ENCODE assay signal across 38 cellular contexts in genomic region chr2:231030725-231031124, GRCh38. TPM values are rescaled to one million over a fixed set of nuclear protein-coding genes. Genes with fewer than 3 reads are reported as not detected.
"Had no signal": no experiment of that assay in that cellular context is flagged by ENCODE, and none has a peak within 500 bp of the region (broad histone marks: within the 10 kb centered on the region; RNA-seq: fewer than 3 reads in every experiment).

No MANE protein-coding gene starts in this region.

- H3K27me3 ChIP-seq: breast epithelium had no signal

- H3K27ac ChIP-seq: adrenal gland, breast epithelium, cardiac muscle cell, esophagus muscularis mucosa, foreskin keratinocyte, gastrocnemius medialis, heart left ventricle, VCaP had no signal

- DNase-seq: activated CD4-positive, alpha-beta memory T cell treated with anti-CD3 and anti-CD28 coated beads, Interleukin-2, amount 10 ng/mL, durations not matched to agents 7 days and 5 days; activated CD4-positive, alpha-beta T cell treated with anti-CD3 and anti-CD28 coated beads for 1 hour; activated CD4-positive, alpha-beta T cell treated with anti-CD3 and anti-CD28 coated beads for 4 hours; activated CD4-positive, alpha-beta T cell treated with anti-CD3 and anti-CD28 coated beads, Interleukin-2, amount 10 ng/mL, durations not matched to agents 7 days and 5 days; activated CD4-positive, alpha-beta T cell treated with anti-CD3 and anti-CD28 coated beads, Interleukin-2, amount 50 U/mL, for 4 hours; activated CD8-positive, alpha-beta memory T cell treated with anti-CD3 and anti-CD28 coated beads for 24 hours; activated effector memory CD4-positive, alpha-beta T cell treated with anti-CD3 and anti-CD28 coated beads, Interleukin-2, amount 50 U/mL, for 16 hours; activated naive CD4-positive, alpha-beta T cell treated with anti-CD3 and anti-CD28 coated beads for 36 hours; activated naive CD8-positive, alpha-beta T cell treated with anti-CD3 and anti-CD28 coated beads for 36 hours; activated naive CD8-positive, alpha-beta T cell treated with anti-CD3 and anti-CD28 coated beads, Interleukin-2, amount 50 U/mL, for 24 hours; activated T-cell treated with anti-CD3 and anti-CD28 coated beads, Interleukin-2, amount 50 U/mL, for 1 hour; activated T-cell treated with anti-CD3 and anti-CD28 coated beads, Interleukin-2, amount 50 U/mL, for 48 hours; adrenal gland; amygdala; aorta; cortex of kidney; dermis blood vessel endothelial cell; effector CD4-positive, alpha-beta T cell; effector memory CD8-positive, alpha-beta T cell; erythroblast; foreskin keratinocyte; gastrocnemius medialis; glutamatergic neuron; heart left ventricle; T-helper 2 cell had no signal

- FAIRE-seq: colon had no signal

- H3K36me3 ChIP-seq: adrenal gland, breast epithelium, cardiac muscle cell, esophagus muscularis mucosa, gastrocnemius medialis, heart left ventricle had no signal

- H3K4me1 Mint-ChIP-seq: activated CD4-positive, alpha-beta memory T cell treated with anti-CD3 and anti-CD28 coated beads, Interleukin-2, amount 10 ng/mL, durations not matched to agents 7 days and 5 days; activated CD4-positive, alpha-beta T cell treated with anti-CD3 and anti-CD28 coated beads, Interleukin-2, amount 10 ng/mL, durations not matched to agents 7 days and 5 days; activated naive CD4-positive, alpha-beta T cell treated with anti-CD3 and anti-CD28 coated beads, Interleukin-2, amount 50 U/mL, for 24 hours; activated naive CD8-positive, alpha-beta T cell treated with anti-CD3 and anti-CD28 coated beads for 36 hours; activated naive CD8-positive, alpha-beta T cell treated with anti-CD3 and anti-CD28 coated beads, Interleukin-2, amount 50 U/mL, for 24 hours; brain; central memory CD8-positive, alpha-beta T cell; WTC11 had no signal

- H3K4me3 Mint-ChIP-seq: activated CD4-positive, alpha-beta memory T cell treated with anti-CD3 and anti-CD28 coated beads, Interleukin-2, amount 10 ng/mL, durations not matched to agents 7 days and 5 days; activated CD4-positive, alpha-beta T cell treated with anti-CD3 and anti-CD28 coated beads, Interleukin-2, amount 10 ng/mL, durations not matched to agents 7 days and 5 days; activated naive CD4-positive, alpha-beta T cell treated with anti-CD3 and anti-CD28 coated beads for 36 hours; activated naive CD4-positive, alpha-beta T cell treated with anti-CD3 and anti-CD28 coated beads, Interleukin-2, amount 50 U/mL, for 24 hours; activated naive CD8-positive, alpha-beta T cell treated with anti-CD3 and anti-CD28 coated beads for 36 hours; activated naive CD8-positive, alpha-beta T cell treated with anti-CD3 and anti-CD28 coated beads, Interleukin-2, amount 50 U/mL, for 24 hours; activated T-helper 1 cell treated with anti-CD3 and anti-CD28 coated beads, Interleukin-12 subunit alpha, Interleukin-12 subunit beta, Interleukin-2, Interleukin-4 antibody, amounts not matched to agents 30 ng/mL and 10 ng/mL and 1 ng/mL, durations not matched to agents 14 hours and 24 hours and 36 hours; brain; central memory CD8-positive, alpha-beta T cell; effector memory CD8-positive, alpha-beta T cell; WTC11 had no signal

- H3K9me3 ChIP-seq: adrenal gland, breast epithelium, gastrocnemius medialis, heart left ventricle had no signal

- H3K36me3 Mint-ChIP-seq: activated naive CD4-positive, alpha-beta T cell treated with anti-CD3 and anti-CD28 coated beads, Interleukin-2, amount 50 U/mL, for 24 hours; activated naive CD8-positive, alpha-beta T cell treated with anti-CD3 and anti-CD28 coated beads for 36 hours; brain; WTC11 had no signal

- H3K4me3 ChIP-seq: adrenal gland, breast epithelium, cardiac muscle cell, esophagus muscularis mucosa, gastrocnemius medialis, heart left ventricle had no signal

- H3K4me1 ChIP-seq: adrenal gland, breast epithelium, esophagus muscularis mucosa, foreskin keratinocyte, gastrocnemius medialis, heart left ventricle had no signal

- H3K9me3 Mint-ChIP-seq: activated CD4-positive, alpha-beta memory T cell treated with anti-CD3 and anti-CD28 coated beads, Interleukin-2, amount 10 ng/mL, durations not matched to agents 7 days and 5 days; activated CD4-positive, alpha-beta T cell treated with anti-CD3 and anti-CD28 coated beads, Interleukin-2, amount 10 ng/mL, durations not matched to agents 7 days and 5 days; activated naive CD4-positive, alpha-beta T cell treated with anti-CD3 and anti-CD28 coated beads for 36 hours; activated naive CD4-positive, alpha-beta T cell treated with anti-CD3 and anti-CD28 coated beads, Interleukin-2, amount 50 U/mL, for 24 hours; activated naive CD8-positive, alpha-beta T cell treated with anti-CD3 and anti-CD28 coated beads for 36 hours; activated naive CD8-positive, alpha-beta T cell treated with anti-CD3 and anti-CD28 coated beads, Interleukin-2, amount 50 U/mL, for 24 hours; activated T-helper 1 cell treated with anti-CD3 and anti-CD28 coated beads, Interleukin-12 subunit alpha, Interleukin-12 subunit beta, Interleukin-2, Interleukin-4 antibody, amounts not matched to agents 30 ng/mL and 10 ng/mL and 1 ng/mL, durations not matched to agents 14 hours and 24 hours and 36 hours; activated T-helper 2 cell treated with anti-CD3 and anti-CD28 coated beads, Interferon-gamma antibody, Interleukin-2, Interleukin-4, amounts not matched to agents 10 μg/mL and 5 μg/mL and 100 μg/mL, durations not matched to agents 14 hours and 24 hours and 36 hours; central memory CD8-positive, alpha-beta T cell; effector memory CD8-positive, alpha-beta T cell; WTC11 had no signal

- H3K27ac Mint-ChIP-seq: activated CD4-positive, alpha-beta memory T cell treated with anti-CD3 and anti-CD28 coated beads, Interleukin-2, amount 10 ng/mL, durations not matched to agents 7 days and 5 days; activated CD4-positive, alpha-beta T cell treated with anti-CD3 and anti-CD28 coated beads, Interleukin-2, amount 10 ng/mL, durations not matched to agents 7 days and 5 days; activated naive CD4-positive, alpha-beta T cell treated with anti-CD3 and anti-CD28 coated beads for 36 hours; activated naive CD4-positive, alpha-beta T cell treated with anti-CD3 and anti-CD28 coated beads, Interleukin-2, amount 50 U/mL, for 24 hours; activated naive CD8-positive, alpha-beta T cell treated with anti-CD3 and anti-CD28 coated beads for 36 hours; activated naive CD8-positive, alpha-beta T cell treated with anti-CD3 and anti-CD28 coated beads, Interleukin-2, amount 50 U/mL, for 24 hours; activated T-helper 1 cell treated with anti-CD3 and anti-CD28 coated beads, Interleukin-12 subunit alpha, Interleukin-12 subunit beta, Interleukin-2, Interleukin-4 antibody, amounts not matched to agents 30 ng/mL and 10 ng/mL and 1 ng/mL, durations not matched to agents 14 hours and 24 hours and 36 hours; activated T-helper 2 cell treated with anti-CD3 and anti-CD28 coated beads, Interferon-gamma antibody, Interleukin-2, Interleukin-4, amounts not matched to agents 10 μg/mL and 5 μg/mL and 100 μg/mL, durations not matched to agents 14 hours and 24 hours and 36 hours; brain; effector memory CD8-positive, alpha-beta T cell; WTC11 had no signal

- ATAC-seq: activated naive CD8-positive, alpha-beta T cell treated with anti-CD3 and anti-CD28 coated beads, Interleukin-2, amount 50 U/mL, for 24 hours; effector memory CD8-positive, alpha-beta T cell; foreskin keratinocyte; gastrocnemius medialis; heart left ventricle; WTC11 had no signal

RNA-seq across cellular contexts. Expression of gene C2orf72, which starts 6.6 kb away (rescaled TPM):
- total RNA-seq: activated naive CD4-positive, alpha-beta T cell treated with anti-CD3 and anti-CD28 coated beads for 36 hours; activated T-helper 1 cell treated with anti-CD3 and anti-CD28 coated beads, Interleukin-12 subunit alpha, Interleukin-12 subunit beta, Interleukin-2, Interleukin-4 antibody, amounts not matched to agents 30 ng/mL and 10 ng/mL and 1 ng/mL, durations not matched to agents 14 hours and 24 hours and 36 hours; foreskin keratinocyte had no signal

RNA-seq across cellular contexts. Expression of gene SPATA3, which starts 34.8 kb away (rescaled TPM):
- total RNA-seq: activated naive CD4-positive, alpha-beta T cell treated with anti-CD3 and anti-CD28 coated beads for 36 hours; activated naive CD8-positive, alpha-beta T cell treated with anti-CD3 and anti-CD28 coated beads for 36 hours; activated T-helper 1 cell treated with anti-CD3 and anti-CD28 coated beads, Interleukin-12 subunit alpha, Interleukin-12 subunit beta, Interleukin-2, Interleukin-4 antibody, amounts not matched to agents 30 ng/mL and 10 ng/mL and 1 ng/mL, durations not matched to agents 14 hours and 24 hours and 36 hours; activated T-helper 2 cell treated with anti-CD3 and anti-CD28 coated beads, Interferon-gamma antibody, Interleukin-2, Interleukin-4, amounts not matched to agents 10 μg/mL and 5 μg/mL and 100 μg/mL, durations not matched to agents 14 hours and 24 hours and 36 hours; adrenal gland; aorta; breast epithelium; cardiac muscle cell; cerebellum; dermis blood vessel endothelial cell; esophagus muscularis mucosa; foreskin keratinocyte; gastrocnemius medialis; heart left ventricle; T-helper 1 cell treated with Interleukin-12 subunit alpha and Interleukin-12 subunit beta and Interleukin-4 antibody, amounts not matched to agents 30 ng/mL and 1 ng/mL, for 36 hours; WTC11 had no signal
